Comparison of ENCODE assay signal across 8 cellular contexts in genomic region chr3:197737749-197738462, GRCh38. TPM values are rescaled to one million over a fixed set of nuclear protein-coding genes. Genes with fewer than 3 reads are reported as not detected.
DNase-seq lines count a peak whose midpoint lies in the region; ATAC-seq, FAIRE-seq and TF ChIP-seq lines count a peak whose summit lies in the region.

No MANE protein-coding gene starts in this region.

- H2BK5ac ChIP-seq in mesenchymal stem cell (ENCODE audit: low read depth, low read length, poor library complexity, severe bottlenecking), result no peak overlapping the region

- no peaks in the 10 kb centered on the region for H3K27me3 Mint-ChIP-seq in astrocyte (ENCODE audit: low read depth, unreplicated experiment)

- H2BK12ac ChIP-seq in mesenchymal stem cell (ENCODE audit: low read length in 2 of 2), result no peak overlapping the region

- WGBS in heart right ventricle, 2 donors, result 66 to 67% methylated on average over 11 of the region's 11 CpGs
- WGBS in mesenchymal stem cell, result 80% methylated on average over 8 of the region's 11 CpGs

- no peak overlapping the region for H2BK15ac ChIP-seq in mesenchymal stem cell (ENCODE audit: low read depth, poor library complexity, severe bottlenecking)

- H3K79me1 ChIP-seq in mesenchymal stem cell (replicated peaks; ENCODE audit: low read length, poor library complexity, severe bottlenecking), result peaks cover 12% of the 10 kb centered on the region

- no peak overlapping the region for H4K91ac ChIP-seq in mesenchymal stem cell (ENCODE audit: low read length)

- H3K27ac ChIP-seq in heart right ventricle (peak overlapping the region in 7 of 10 donors; percentile 84 to 92 (median 89)), astrocyte (ENCODE audit: low read depth, low read length) (no peak overlapping the region), mesenchymal stem cell (ENCODE audit: low read length, poor library complexity, severe bottlenecking) (no peak overlapping the region), vagina (no peak overlapping the region)

- H3K9me3 ChIP-seq in heart right ventricle (no peaks in the 10 kb centered on the region), astrocyte (ENCODE audit: insufficient read depth, low read depth, low read length) (no peaks in the 10 kb centered on the region), mesenchymal stem cell (ENCODE audit: control insufficient read depth, low read length) (no peaks in the 10 kb centered on the region), vagina (no peaks in the 10 kb centered on the region)

- no peak overlapping the region for H2BK120ac ChIP-seq in mesenchymal stem cell (ENCODE audit: low read depth, low read length)

- intact Hi-C loops in heart right ventricle (cut with DNase I), result no loop called here
- intact Hi-C loops in Right ventricle myocardium inferior (cut with DNase I), result no loop called here
- intact Hi-C loops in vagina (cut with DNase I), result no loop called here

- peak overlapping the region; percentile 85 for H3K9ac ChIP-seq in astrocyte (ENCODE audit: low read length)
- H3K9ac ChIP-seq in mesenchymal stem cell (ENCODE audit: low read length), result peak overlapping the region; percentile 81

- H3K27me3 ChIP-seq in heart right ventricle (no peaks in the 10 kb centered on the region), astrocyte (ENCODE audit: insufficient read depth, low read length) (no peaks in the 10 kb centered on the region), mesenchymal stem cell (ENCODE audit: control insufficient read depth in 1 of 2, insufficient read depth in 1 of 2, low read length in 2 of 2) (no peaks in the 10 kb centered on the region), vagina (no peaks in the 10 kb centered on the region)

- no peak overlapping the region for H2AK5ac ChIP-seq in mesenchymal stem cell (ENCODE audit: low read length, severe bottlenecking)

- peak overlapping the region; percentile 89 for H3K4me3 Mint-ChIP-seq in astrocyte (ENCODE audit: unreplicated experiment)

- H3K36me3 Mint-ChIP-seq in astrocyte (ENCODE audit: low read depth, unreplicated experiment), result no peaks in the 10 kb centered on the region

- no peak overlapping the region for H4K8ac ChIP-seq in mesenchymal stem cell (ENCODE audit: low read length)

- H4K20me1 ChIP-seq in astrocyte (ENCODE audit: insufficient read depth, low read length), result peaks cover 6% of the 10 kb centered on the region

- FAIRE-seq in astrocyte (lab: Jason Lieb, UNC), result no peak

- DNase-seq in heart right ventricle (no peak), Right ventricle myocardium inferior (ENCODE audit: missing footprints) (no peak), astrocyte (ENCODE audit: low read depth) (no peak), mesenchymal stem cell (no peak), vagina (ENCODE audit: extremely low spot score in 2 of 2) (peak in 1 of 2 donors; percentile 46), ureter (ENCODE audit: low spot score) (no peak), SW 1271 (lab: John Stamatoyannopoulos, UW) (no peak)
- no peak for DNase-seq in stimulated activated CD4-positive, alpha-beta T cell treated with anti-CD3 and anti-CD28 coated beads, Interleukin-1b, Interleukin-23, amount 100 ng/mL, for 48 hours

- no peak for TF ChIP-seq POLR2A in vagina (IDR thresholded peaks at IDR 0.05)

- TF ChIP-seq CTCF in heart right ventricle (IDR thresholded peaks at IDR 0.05) (no peak), astrocyte (IDR thresholded peaks at IDR 0.05; ENCODE audit: insufficient read depth, low read depth, low read length) (no peak), vagina (IDR thresholded peaks at IDR 0.05) (no peak)

- H2AFZ ChIP-seq in astrocyte (ENCODE audit: low read depth, low read length), result peak overlapping the region; percentile 93
- no peak overlapping the region for H2AFZ ChIP-seq in mesenchymal stem cell (ENCODE audit: low read depth, low read length)

- H3K4me1 ChIP-seq in heart right ventricle (peaks cover 5 to 28% (median 24%) of the 10 kb centered on the region in 9 donors), astrocyte (ENCODE audit: insufficient read depth, low read length) (peaks cover 12% of the 10 kb centered on the region), mesenchymal stem cell (ENCODE audit: control insufficient read depth, insufficient read depth, low read depth, low read length) (peaks cover 7% of the 10 kb centered on the region), vagina (peaks cover 22% of the 10 kb centered on the region)

- H3K4me2 ChIP-seq in astrocyte (ENCODE audit: low read length) (peak overlapping the region; percentile 96), mesenchymal stem cell (ENCODE audit: low read length, poor library complexity, severe bottlenecking) (no peak overlapping the region)

- H3K4me1 Mint-ChIP-seq in astrocyte (ENCODE audit: low read depth, unreplicated experiment), result peaks cover 9% of the 10 kb centered on the region

- no peaks in the 10 kb centered on the region for H3K9me3 Mint-ChIP-seq in astrocyte (ENCODE audit: unreplicated experiment)

- H3K4ac ChIP-seq in mesenchymal stem cell (ENCODE audit: low read depth in 1 of 2, low read length in 2 of 2), result no peak overlapping the region

- H3K36me3 ChIP-seq in heart right ventricle, result peaks cover 0 to 5% (median 0%) of the 10 kb centered on the region in 9 donors
- peaks cover 2% of the 10 kb centered on the region for H3K36me3 ChIP-seq in astrocyte (ENCODE audit: insufficient read depth, low read length)
- H3K36me3 ChIP-seq in mesenchymal stem cell (ENCODE audit: control insufficient read depth in 1 of 2, insufficient read depth in 2 of 2, low read depth in 1 of 2, low read length in 2 of 2), result no peaks in the 10 kb centered on the region
- no peaks in the 10 kb centered on the region for H3K36me3 ChIP-seq in vagina

- H3K79me2 ChIP-seq in astrocyte (ENCODE audit: insufficient read depth, low read length), result peaks cover 33% of the 10 kb centered on the region

- no peak overlapping the region for H3K18ac ChIP-seq in mesenchymal stem cell (ENCODE audit: low read depth in 1 of 2, low read length in 2 of 2)

- no peak overlapping the region for H3K14ac ChIP-seq in mesenchymal stem cell (ENCODE audit: low read length in 2 of 2)

- H3K23ac ChIP-seq in mesenchymal stem cell (ENCODE audit: low read length in 2 of 2), result no peak overlapping the region

- no peak overlapping the region for H3K27ac Mint-ChIP-seq in astrocyte (ENCODE audit: unreplicated experiment)

- H3K4me3 ChIP-seq in heart right ventricle (peak overlapping the region in 7 of 10 donors; percentile 78 to 100 (median 94)), astrocyte (ENCODE audit: insufficient read depth, low read depth, low read length) (peak overlapping the region; percentile 85), mesenchymal stem cell (ENCODE audit: insufficient read depth in 1 of 2, low read depth in 1 of 2, low read length in 2 of 2) (peak overlapping the region in 1 of 2 experiments; percentile 99), vagina (peak overlapping the region; percentile 94 to 97)

- no peak for ATAC-seq in heart right ventricle
- ATAC-seq in Right ventricle myocardium inferior, result no peak

RNA-seq across cellular contexts. Expression of gene RUBCN, which starts 1.2 kb away (rescaled TPM):
- 10 to 100 TPM; 23.6 to 51.4 (median 35.7) TPM for total RNA-seq in heart right ventricle
- 10 to 100 TPM in 1 of 2 donors, 1 to 10 TPM in 1; 9.7 to 16.5 TPM for polyA plus RNA-seq in heart right ventricle
- total RNA-seq in Right ventricle myocardium inferior, result 19.3 TPM
- 21.2 and 28.2 TPM in 2 replicates for total RNA-seq in astrocyte
- polyA plus RNA-seq in mesenchymal stem cell (2013, experiment 1 of 2), result 13.0 TPM
- 12.6 TPM for polyA plus RNA-seq in mesenchymal stem cell (2013, experiment 2 of 2)
- total RNA-seq in vagina, result 48.6 TPM
- 24.5 TPM for total RNA-seq in ureter

RNA-seq across cellular contexts. Expression of gene FYTTD1, which starts 11.8 kb away (rescaled TPM):
- total RNA-seq in heart right ventricle, result 100 to 1,000 TPM in 1 of 10 donors, 10 to 100 TPM in 9; 63.5 to 111 (median 82.4) TPM
- 10 to 100 TPM; 16.5 to 17.9 TPM for polyA plus RNA-seq in heart right ventricle
- total RNA-seq in Right ventricle myocardium inferior, result 65.2 TPM
- total RNA-seq in astrocyte, result 82.8 and 89.1 TPM in 2 replicates
- polyA plus RNA-seq in mesenchymal stem cell (2013, experiment 1 of 2), result 55.2 TPM
- polyA plus RNA-seq in mesenchymal stem cell (2013, experiment 2 of 2), result 56.7 TPM
- 44.0 TPM for total RNA-seq in vagina
- 47.9 TPM for total RNA-seq in ureter

RNA-seq across cellular contexts. Expression of gene LRCH3, which starts 53.1 kb away (rescaled TPM):
- 10 to 100 TPM; 21.5 to 33.2 (median 28.0) TPM for total RNA-seq in heart right ventricle
- 10 to 100 TPM in 1 of 2 donors, 1 to 10 TPM in 1; 7.1 to 12.1 TPM for polyA plus RNA-seq in heart right ventricle
- total RNA-seq in Right ventricle myocardium inferior, result 17.9 TPM
- 42.1 and 49.6 TPM in 2 replicates for total RNA-seq in astrocyte
- polyA plus RNA-seq in mesenchymal stem cell (2013, experiment 1 of 2), result 26.9 TPM
- polyA plus RNA-seq in mesenchymal stem cell (2013, experiment 2 of 2), result 26.2 TPM
- 99.0 TPM for total RNA-seq in vagina
- total RNA-seq in ureter, result 82.9 TPM

Comparison
In these comparisons a context has a peak if more than half of its experiments do, and no peak if none do; other contexts are left out.
1. H3K27ac ChIP-seq: peak in heart right ventricle (7 of 10); none in astrocyte (single experiment), mesenchymal stem cell (single experiment) and vagina (single experiment).